8 cellular contexts compared by ENCODE assay signal in the genomic region with DNA sequence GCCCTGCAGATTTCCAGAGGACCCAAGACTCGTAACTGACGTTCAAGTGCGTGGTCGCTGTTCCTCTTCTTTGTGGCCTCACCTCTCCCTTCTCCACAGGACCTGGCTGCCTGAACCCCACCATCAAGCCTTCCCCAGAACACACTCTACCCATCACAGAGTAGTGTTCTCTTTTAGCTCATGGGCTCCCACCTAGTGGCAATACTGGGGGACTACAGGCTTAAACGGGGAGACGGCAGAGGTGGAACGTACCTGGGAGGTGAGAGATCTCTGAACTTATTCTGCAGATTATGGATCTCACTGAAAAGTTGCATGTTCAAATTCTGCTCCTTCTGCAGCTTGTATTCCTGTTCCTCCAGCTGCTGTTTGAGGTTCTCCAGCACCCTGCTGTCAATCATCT.
DNase-seq lines count a peak whose midpoint lies in the region; ATAC-seq, FAIRE-seq and TF ChIP-seq lines count a peak whose summit lies in the region.

No MANE protein-coding gene starts in this region.

- intact Hi-C loops in gastrocnemius medialis (cut with DNase I; ENCODE audit: low total_unique reads), result no loop called here

- TF ChIP-seq POLR2A in gastrocnemius medialis (IDR thresholded peaks at IDR 0.05), result no peak
- no peak for TF ChIP-seq POLR2A in GM12891 (IDR thresholded peaks at IDR 0.05; ENCODE audit: low read depth, low read length)

- peaks cover 11 to 12% of the 10 kb centered on the region in 2 donors for H3K4me1 ChIP-seq in gastrocnemius medialis

- FAIRE-seq in GM12891 (lab: Jason Lieb, UNC), result no peak

- H3K27ac ChIP-seq in gastrocnemius medialis, result no peak overlapping the region

- H3K36me3 ChIP-seq in gastrocnemius medialis, result peaks cover 0 to 32% of the 10 kb centered on the region in 2 donors

- no peaks in the 10 kb centered on the region for H3K9me3 ChIP-seq in gastrocnemius medialis

- TF ChIP-seq CTCF in AG09319 (IDR thresholded peaks at IDR 0.05; ENCODE audit: low read depth, low read length), result peak; percentile 45
- TF ChIP-seq CTCF in gastrocnemius medialis (IDR thresholded peaks at IDR 0.05 in 4 of 5, conservative IDR thresholded peaks at IDR 0.05 in 1 of 5), result peak in 4 of 5 experiments; percentile 13 to 41 (median 30)

- no peak overlapping the region for H3K4me3 ChIP-seq in gastrocnemius medialis

- ATAC-seq in GM18498 (IDR thresholded peaks at IDR 0.05; ENCODE audit: unreplicated experiment), result peak; percentile 54
- ATAC-seq in gastrocnemius medialis, result no peak
- no peak for ATAC-seq in HG02763 (IDR thresholded peaks at IDR 0.05; ENCODE audit: unreplicated experiment)

- in situ Hi-C loops in gastrocnemius medialis (cut with MboI; ENCODE audit: low sequenced_read_pairs in 4 of 4), result no loop called here

- H3K27me3 ChIP-seq in gastrocnemius medialis, result no peaks in the 10 kb centered on the region

- DNase-seq in AG09319 (ENCODE audit: extremely low read depth, low read depth), result no peak
- peak; percentile 24 for DNase-seq in NCI-H2227 (lab: John Stamatoyannopoulos, UW; ENCODE audit: unreplicated experiment)
- peak; percentile 50 for DNase-seq in dermis blood vessel endothelial cell
- DNase-seq in gastrocnemius medialis, result no peak
- DNase-seq in GM12891 (ENCODE audit: insufficient read length, low spot score), result no peak
- DNase-seq in hippocampal formation (lab: John Stamatoyannopoulos, UW), result no peak

TF ChIP-seq in GM12891, 5 proteins besides CTCF, POLR2A, EP300 and RAD21:
- TF ChIP-seq POLR2AphosphoS5 (IDR thresholded peaks at IDR 0.05; ENCODE audit: low read depth, low read length), result no peak
- TF ChIP-seq PAX5 (IDR thresholded peaks at IDR 0.05; ENCODE audit: insufficient read depth, low read length, severe bottlenecking), result no peak
- no peak for TF ChIP-seq POU2F2 (IDR thresholded peaks at IDR 0.05; ENCODE audit: low read depth, low read length)
- TF ChIP-seq SPI1 (IDR thresholded peaks at IDR 0.05; ENCODE audit: low read depth, low read length), result no peak
- no peak for TF ChIP-seq TAF1 (IDR thresholded peaks at IDR 0.05; ENCODE audit: low read depth, low read length)

Comparison
In these comparisons a context has a peak if more than half of its experiments do, and no peak if none do; other contexts are left out.
1. DNase-seq: peak in NCI-H2227 (single experiment) and dermis blood vessel endothelial cell (single experiment); none in AG09319 (single experiment), gastrocnemius medialis (0 of 2), GM12891 (single experiment) and hippocampal formation (0 of 2).